In the genomic region with DNA sequence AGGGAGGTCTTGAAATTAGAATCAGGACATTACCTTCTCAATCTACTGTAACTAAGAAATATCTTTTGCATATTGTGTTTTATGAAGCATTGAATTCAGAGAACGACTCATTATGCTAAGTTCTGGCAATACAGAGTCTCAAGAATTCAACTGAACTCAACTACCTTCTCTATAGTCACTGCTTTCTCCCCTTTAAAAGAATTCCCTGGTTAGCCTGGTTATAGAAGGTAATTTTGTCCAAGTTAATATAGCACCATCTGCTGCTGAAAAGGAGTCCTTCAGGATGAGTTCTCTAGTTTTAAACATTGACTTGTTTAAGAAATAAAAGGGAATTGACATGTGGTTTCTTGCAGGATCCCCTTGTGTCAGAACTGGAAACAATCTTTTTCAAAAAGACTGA, we compare ENCODE assay signal across 9 cellular contexts.
DNase-seq lines count a peak whose midpoint lies in the region; ATAC-seq and TF ChIP-seq lines count a peak whose summit lies in the region.
"Had no signal": no experiment of that assay in that cellular context is flagged by ENCODE, and none has a peak within 500 bp of the region (broad histone marks: within the 10 kb centered on the region; RNA-seq: fewer than 3 reads in every experiment).

No MANE protein-coding gene starts in this region.

- H3K4me3 ChIP-seq in lung: no peak overlapping the region

- H3K9me3 Mint-ChIP-seq in stimulated activated naive CD8-positive, alpha-beta T cell treated with anti-CD3 and anti-CD28 coated beads, Interleukin-15, amount 100 ng/mL, for 72 hours: no peaks in the 10 kb centered on the region

- no peaks in the 10 kb centered on the region for H3K27me3 ChIP-seq in lung (ENCODE audit: control insufficient read depth, insufficient read depth)

- peak; percentile 27 for DNase-seq in CD1c-positive myeloid dendritic cell (ENCODE audit: extremely low spot score)
- DNase-seq in M059J (ENCODE audit: low read depth): peak; percentile 26
- peak; percentile 40 to 59 for DNase-seq in T47D (ENCODE audit: low read depth in 1 of 2, low spot score in 1 of 2)
- DNase-seq in lung (ENCODE audit: low spot score): no peak
- DNase-seq in stimulated activated naive CD8-positive, alpha-beta T cell treated with anti-CD3 and anti-CD28 coated beads, Interleukin-15, amount 100 ng/mL, for 72 hours: no peak
- no peak for DNase-seq in T-helper 1 cell
- DNase-seq in NK-92 treated with Interleukin-12 subunit alpha and Interleukin-12 subunit beta, amount 100 ng/mL, for 24 hours (lab: John Stamatoyannopoulos, UW): no peak

- peaks cover 0 to 6% of the 10 kb centered on the region in 2 donors for H3K4me1 ChIP-seq in lung (ENCODE audit: control insufficient read depth in 2 of 2, insufficient read depth in 2 of 2, low read length in 2 of 2)

- peak; percentile 18 for TF ChIP-seq CTCF in lung (IDR thresholded peaks at IDR 0.05; ENCODE audit: control extremely low read depth, extremely low read depth)

- H3K4me3 Mint-ChIP-seq in stimulated activated naive CD8-positive, alpha-beta T cell treated with anti-CD3 and anti-CD28 coated beads, Interleukin-15, amount 100 ng/mL, for 72 hours: no peak overlapping the region

- no peaks in the 10 kb centered on the region for H3K4me1 Mint-ChIP-seq in stimulated activated naive CD8-positive, alpha-beta T cell treated with anti-CD3 and anti-CD28 coated beads, Interleukin-15, amount 100 ng/mL, for 72 hours

- no peak for ATAC-seq in lung (ENCODE audit: insufficient read depth, low FRiP score)
- no peak for ATAC-seq in stimulated activated naive CD8-positive, alpha-beta T cell treated with anti-CD3 and anti-CD28 coated beads, Interleukin-15, amount 100 ng/mL, for 72 hours
- no peak for ATAC-seq in HG03045 (IDR thresholded peaks at IDR 0.05; ENCODE audit: unreplicated experiment)

- H3K36me3 ChIP-seq in lung (ENCODE audit: control insufficient read depth in 2 of 2, insufficient read depth in 2 of 2, low read length in 2 of 2): peaks cover 0 to 3% of the 10 kb centered on the region in 2 donors

- H3K27me3 Mint-ChIP-seq in stimulated activated naive CD8-positive, alpha-beta T cell treated with anti-CD3 and anti-CD28 coated beads, Interleukin-15, amount 100 ng/mL, for 72 hours: no peaks in the 10 kb centered on the region

- H3K27ac ChIP-seq in lung (ENCODE audit: low read depth in 1 of 2, low read length in 1 of 2): no peak overlapping the region
- H3K27ac ChIP-seq: epithelial cell of prostate had no signal

- no peaks in the 10 kb centered on the region for H3K9me3 ChIP-seq in lung (ENCODE audit: control insufficient read depth in 2 of 2, insufficient read depth in 1 of 2, low read length in 1 of 2)

- in situ Hi-C loops in T47D (cut with HindIII; ENCODE audit: low pct_unique_long_range_greater_than_20kb, low sequenced_read_pairs): no loop called here

- H3K27ac Mint-ChIP-seq in stimulated activated naive CD8-positive, alpha-beta T cell treated with anti-CD3 and anti-CD28 coated beads, Interleukin-15, amount 100 ng/mL, for 72 hours: no peak overlapping the region

- WGBS in lung, 2 donors: 55 to 57% methylated on average over 1 of the region's 1 CpG

Comparison
In these comparisons a context has a peak if more than half of its experiments do, and no peak if none do; other contexts are left out.
1. DNase-seq: peak in CD1c-positive myeloid dendritic cell (single experiment), M059J (single experiment) and T47D (2 of 2); none in lung (single experiment), stimulated activated naive CD8-positive, alpha-beta T cell treated with anti-CD3 and anti-CD28 coated beads, Interleukin-15, amount 100 ng/mL, for 72 hours (0 of 2), T-helper 1 cell (0 of 5) and NK-92 treated with Interleukin-12 subunit alpha and Interleukin-12 subunit beta, amount 100 ng/mL, for 24 hours (single experiment).